ENCODE assay signal across 22 cellular contexts in genomic region chr6:166860392-166860791, GRCh38.
"Had no signal": no experiment of that assay in that cellular context is flagged by ENCODE, and none has a peak within 500 bp of the region (broad histone marks: within the 10 kb centered on the region; RNA-seq: fewer than 3 reads in every experiment).

No MANE protein-coding gene starts in this region.

- DNase-seq: IMR-90, Karpas-422, KG1, MG63, NCI-H1092, NCI-H1105 treated with DMSO at 0.1 percent for 48 hours, NCI-H1417 treated with DMSO at 0.1 percent for 48 hours, NCI-H146, NCI-H1694 treated with DMSO at 0.1 percent for 48 hours, NCI-H1930, NCI-H2081, NCI-H2107, NCI-H2227 treated with DMSO at 0.1 percent for 48 hours, NCI-H524, NCI-H526 treated with DMSO at 0.1 percent for 48 hours, NCI-H774, PC-3, Peyer's patch, SHP77 treated with DMSO at 0.1 percent for 48 hours, SJCRH30 had no signal

- H3K9me3 ChIP-seq: MG63, Peyer's patch, SJCRH30 had no signal

- H3K4me1 ChIP-seq: SJCRH30 had no signal

- H3K36me3 ChIP-seq: MG63, Peyer's patch, SJCRH30 had no signal

- H3K27ac ChIP-seq: Peyer's patch, SJCRH30 had no signal

- H3K27me3 ChIP-seq: Peyer's patch had no signal

- H3K4me3 ChIP-seq: MG63, Peyer's patch, SJCRH30 had no signal

- ATAC-seq: PC-3, Right ventricle myocardium inferior, SK-N-SH treated with all-trans-retinoic acid at 6 μM for 48 hours had no signal
